In the genomic region with DNA sequence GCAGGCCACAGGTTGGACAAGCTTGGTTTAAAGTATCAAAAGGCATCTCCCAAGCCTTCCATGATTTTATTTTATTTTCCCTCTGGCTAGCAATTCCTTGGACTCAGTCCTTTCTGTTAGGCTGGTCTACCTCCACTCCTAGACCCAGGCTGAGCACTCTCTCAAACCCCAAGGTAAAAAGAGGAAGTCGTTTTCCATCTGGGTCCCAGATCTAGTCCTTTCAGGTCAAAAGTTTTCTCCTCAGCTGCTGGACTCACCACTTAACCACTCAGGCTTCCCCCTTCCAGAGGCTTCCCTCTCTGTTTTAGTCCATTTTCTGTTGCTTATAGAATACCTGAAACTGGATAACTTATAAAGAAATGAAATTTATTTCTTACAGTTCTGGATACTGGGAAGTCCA, we compare ENCODE assay signal across 1 cellular context.
TF ChIP-seq lines count a peak whose summit lies in the region.

No MANE protein-coding gene starts in this region.

TF ChIP-seq in K562, 482 proteins besides CTCF, POLR2A, EP300 and RAD21 (continued from another document and continues in another):
- TF ChIP-seq THRAP3 (IDR thresholded peaks at IDR 0.05; ENCODE audit: borderline replicate concordance) (no peak), SAFB2 (IDR thresholded peaks at IDR 0.05; ENCODE audit: borderline replicate concordance, low read depth, low read length, severe bottlenecking) (no peak), ZKSCAN3 (CRISPR knock-in tag; IDR thresholded peaks at IDR 0.05) (no peak), COPS2 (conservative IDR thresholded peaks at IDR 0.05) (no peak), ZFPM2 (CRISPR knock-in tag; IDR thresholded peaks at IDR 0.05) (no peak), TRIM24 (IDR thresholded peaks at IDR 0.05) (0 out of 4 replicates have a peak, but pooled peaks of 1 of the 2 experiments have one; percentile 14), SPI1 (IDR thresholded peaks at IDR 0.05; ENCODE audit: borderline replicate concordance, low read depth, low read length) (peak; percentile 100), MYNN (IDR thresholded peaks at IDR 0.05) (no peak), MYNN (CRISPR knock-in tag; IDR thresholded peaks at IDR 0.05) (no peak), ATF1 (CRISPR knock-in tag; IDR thresholded peaks at IDR 0.05) (no peak), ATF1 (tag; IDR thresholded peaks at IDR 0.05) (no peak), POU5F1 (IDR thresholded peaks at IDR 0.05; ENCODE audit: borderline replicate concordance, low read depth, low read length, partially characterized antibody) (no peak), POLR2G (IDR thresholded peaks at IDR 0.05; ENCODE audit: low read depth, low read length) (no peak), SMARCA4 (IDR thresholded peaks at IDR 0.05) (peak; percentile 47), PML (IDR thresholded peaks at IDR 0.05; ENCODE audit: low read length) (no peak), ZNF583 (CRISPR knock-in tag; IDR thresholded peaks at IDR 0.05) (no peak), ZNF75A (CRISPR knock-in tag; IDR thresholded peaks at IDR 0.05) (no peak), TEAD4 (IDR thresholded peaks at IDR 0.05; ENCODE audit: low read length) (peak; percentile 65; the same call in 1 of the 2 replicates), TEAD4 (CRISPR knock-in tag; IDR thresholded peaks at IDR 0.05; ENCODE audit: borderline replicate concordance) (no peak), KLF13 (tag; IDR thresholded peaks at IDR 0.05; ENCODE audit: borderline replicate concordance, low read depth) (no peak), GATA2 (CRISPR knock-in tag; IDR thresholded peaks at IDR 0.05) (peak; percentile 71), ZFP30 (CRISPR knock-in tag; IDR thresholded peaks at IDR 0.05; ENCODE audit: borderline replicate concordance) (no peak), MAZ (CRISPR knock-in tag; conservative IDR thresholded peaks at IDR 0.05 in 1 of 2, IDR thresholded peaks at IDR 0.05 in 1 of 2) (no peak), ZNF354B (CRISPR knock-in tag; IDR thresholded peaks at IDR 0.05) (no peak), DPF2 (IDR thresholded peaks at IDR 0.05) (peak; percentile 37; the same call in 1 of the 2 replicates), IFI16 (CRISPR knock-in tag; IDR thresholded peaks at IDR 0.05) (no peak), PRMT5 (CRISPR knock-in tag; IDR thresholded peaks at IDR 0.05) (no peak), BCOR (IDR thresholded peaks at IDR 0.05) (0 out of 2 replicates have a peak, but pooled peaks have one; percentile 6), KLF16 (IDR thresholded peaks at IDR 0.05) (no peak), PHB2 (IDR thresholded peaks at IDR 0.05; ENCODE audit: low read depth) (no peak), FOS (IDR thresholded peaks at IDR 0.05; ENCODE audit: extremely low read depth, insufficient read length) (no peak), RFX5 (IDR thresholded peaks at IDR 0.05; ENCODE audit: low read depth, low read length) (no peak), ZFP36 (IDR thresholded peaks at IDR 0.05; ENCODE audit: low read depth, low read length, partially characterized antibody) (no peak)
- TF ChIP-seq, protein P1, sequence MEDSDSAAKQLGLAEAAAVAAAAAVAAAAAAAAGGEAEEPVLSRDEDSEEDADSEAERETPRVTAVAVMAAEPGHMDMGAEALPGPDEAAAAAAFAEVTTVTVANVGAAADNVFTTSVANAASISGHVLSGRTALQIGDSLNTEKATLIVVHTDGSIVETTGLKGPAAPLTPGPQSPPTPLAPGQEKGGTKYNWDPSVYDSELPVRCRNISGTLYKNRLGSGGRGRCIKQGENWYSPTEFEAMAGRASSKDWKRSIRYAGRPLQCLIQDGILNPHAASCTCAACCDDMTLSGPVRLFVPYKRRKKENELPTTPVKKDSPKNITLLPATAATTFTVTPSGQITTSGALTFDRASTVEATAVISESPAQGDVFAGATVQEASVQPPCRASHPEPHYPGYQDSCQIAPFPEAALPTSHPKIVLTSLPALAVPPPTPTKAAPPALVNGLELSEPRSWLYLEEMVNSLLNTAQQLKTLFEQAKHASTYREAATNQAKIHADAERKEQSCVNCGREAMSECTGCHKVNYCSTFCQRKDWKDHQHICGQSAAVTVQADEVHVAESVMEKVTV (CRISPR knock-in tag; IDR thresholded peaks at IDR 0.05): no peak
- TF ChIP-seq, protein P2, sequence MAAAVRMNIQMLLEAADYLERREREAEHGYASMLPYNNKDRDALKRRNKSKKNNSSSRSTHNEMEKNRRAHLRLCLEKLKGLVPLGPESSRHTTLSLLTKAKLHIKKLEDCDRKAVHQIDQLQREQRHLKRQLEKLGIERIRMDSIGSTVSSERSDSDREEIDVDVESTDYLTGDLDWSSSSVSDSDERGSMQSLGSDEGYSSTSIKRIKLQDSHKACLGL (CRISPR knock-in tag; IDR thresholded peaks at IDR 0.05; ENCODE audit: borderline replicate concordance, poor library complexity, severe bottlenecking): no peak
- TF ChIP-seq, protein P3, sequence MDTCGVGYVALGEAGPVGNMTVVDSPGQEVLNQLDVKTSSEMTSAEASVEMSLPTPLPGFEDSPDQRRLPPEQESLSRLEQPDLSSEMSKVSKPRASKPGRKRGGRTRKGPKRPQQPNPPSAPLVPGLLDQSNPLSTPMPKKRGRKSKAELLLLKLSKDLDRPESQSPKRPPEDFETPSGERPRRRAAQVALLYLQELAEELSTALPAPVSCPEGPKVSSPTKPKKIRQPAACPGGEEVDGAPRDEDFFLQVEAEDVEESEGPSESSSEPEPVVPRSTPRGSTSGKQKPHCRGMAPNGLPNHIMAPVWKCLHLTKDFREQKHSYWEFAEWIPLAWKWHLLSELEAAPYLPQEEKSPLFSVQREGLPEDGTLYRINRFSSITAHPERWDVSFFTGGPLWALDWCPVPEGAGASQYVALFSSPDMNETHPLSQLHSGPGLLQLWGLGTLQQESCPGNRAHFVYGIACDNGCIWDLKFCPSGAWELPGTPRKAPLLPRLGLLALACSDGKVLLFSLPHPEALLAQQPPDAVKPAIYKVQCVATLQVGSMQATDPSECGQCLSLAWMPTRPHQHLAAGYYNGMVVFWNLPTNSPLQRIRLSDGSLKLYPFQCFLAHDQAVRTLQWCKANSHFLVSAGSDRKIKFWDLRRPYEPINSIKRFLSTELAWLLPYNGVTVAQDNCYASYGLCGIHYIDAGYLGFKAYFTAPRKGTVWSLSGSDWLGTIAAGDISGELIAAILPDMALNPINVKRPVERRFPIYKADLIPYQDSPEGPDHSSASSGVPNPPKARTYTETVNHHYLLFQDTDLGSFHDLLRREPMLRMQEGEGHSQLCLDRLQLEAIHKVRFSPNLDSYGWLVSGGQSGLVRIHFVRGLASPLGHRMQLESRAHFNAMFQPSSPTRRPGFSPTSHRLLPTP (IDR thresholded peaks at IDR 0.05; ENCODE audit: borderline replicate concordance, extremely low read depth, insufficient read length): no peak
- TF ChIP-seq, protein P4, sequence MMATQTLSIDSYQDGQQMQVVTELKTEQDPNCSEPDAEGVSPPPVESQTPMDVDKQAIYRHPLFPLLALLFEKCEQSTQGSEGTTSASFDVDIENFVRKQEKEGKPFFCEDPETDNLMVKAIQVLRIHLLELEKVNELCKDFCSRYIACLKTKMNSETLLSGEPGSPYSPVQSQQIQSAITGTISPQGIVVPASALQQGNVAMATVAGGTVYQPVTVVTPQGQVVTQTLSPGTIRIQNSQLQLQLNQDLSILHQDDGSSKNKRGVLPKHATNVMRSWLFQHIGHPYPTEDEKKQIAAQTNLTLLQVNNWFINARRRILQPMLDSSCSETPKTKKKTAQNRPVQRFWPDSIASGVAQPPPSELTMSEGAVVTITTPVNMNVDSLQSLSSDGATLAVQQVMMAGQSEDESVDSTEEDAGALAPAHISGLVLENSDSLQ (IDR thresholded peaks at IDR 0.05): no peak
- TF ChIP-seq, protein P5, sequence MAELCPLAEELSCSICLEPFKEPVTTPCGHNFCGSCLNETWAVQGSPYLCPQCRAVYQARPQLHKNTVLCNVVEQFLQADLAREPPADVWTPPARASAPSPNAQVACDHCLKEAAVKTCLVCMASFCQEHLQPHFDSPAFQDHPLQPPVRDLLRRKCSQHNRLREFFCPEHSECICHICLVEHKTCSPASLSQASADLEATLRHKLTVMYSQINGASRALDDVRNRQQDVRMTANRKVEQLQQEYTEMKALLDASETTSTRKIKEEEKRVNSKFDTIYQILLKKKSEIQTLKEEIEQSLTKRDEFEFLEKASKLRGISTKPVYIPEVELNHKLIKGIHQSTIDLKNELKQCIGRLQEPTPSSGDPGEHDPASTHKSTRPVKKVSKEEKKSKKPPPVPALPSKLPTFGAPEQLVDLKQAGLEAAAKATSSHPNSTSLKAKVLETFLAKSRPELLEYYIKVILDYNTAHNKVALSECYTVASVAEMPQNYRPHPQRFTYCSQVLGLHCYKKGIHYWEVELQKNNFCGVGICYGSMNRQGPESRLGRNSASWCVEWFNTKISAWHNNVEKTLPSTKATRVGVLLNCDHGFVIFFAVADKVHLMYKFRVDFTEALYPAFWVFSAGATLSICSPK (IDR thresholded peaks at IDR 0.05; ENCODE audit: borderline replicate concordance): no peak
- TF ChIP-seq, protein P6, sequence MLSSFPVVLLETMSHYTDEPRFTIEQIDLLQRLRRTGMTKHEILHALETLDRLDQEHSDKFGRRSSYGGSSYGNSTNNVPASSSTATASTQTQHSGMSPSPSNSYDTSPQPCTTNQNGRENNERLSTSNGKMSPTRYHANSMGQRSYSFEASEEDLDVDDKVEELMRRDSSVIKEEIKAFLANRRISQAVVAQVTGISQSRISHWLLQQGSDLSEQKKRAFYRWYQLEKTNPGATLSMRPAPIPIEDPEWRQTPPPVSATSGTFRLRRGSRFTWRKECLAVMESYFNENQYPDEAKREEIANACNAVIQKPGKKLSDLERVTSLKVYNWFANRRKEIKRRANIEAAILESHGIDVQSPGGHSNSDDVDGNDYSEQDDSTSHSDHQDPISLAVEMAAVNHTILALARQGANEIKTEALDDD (IDR thresholded peaks at IDR 0.05): peak; percentile 95
- TF ChIP-seq, protein P7, sequence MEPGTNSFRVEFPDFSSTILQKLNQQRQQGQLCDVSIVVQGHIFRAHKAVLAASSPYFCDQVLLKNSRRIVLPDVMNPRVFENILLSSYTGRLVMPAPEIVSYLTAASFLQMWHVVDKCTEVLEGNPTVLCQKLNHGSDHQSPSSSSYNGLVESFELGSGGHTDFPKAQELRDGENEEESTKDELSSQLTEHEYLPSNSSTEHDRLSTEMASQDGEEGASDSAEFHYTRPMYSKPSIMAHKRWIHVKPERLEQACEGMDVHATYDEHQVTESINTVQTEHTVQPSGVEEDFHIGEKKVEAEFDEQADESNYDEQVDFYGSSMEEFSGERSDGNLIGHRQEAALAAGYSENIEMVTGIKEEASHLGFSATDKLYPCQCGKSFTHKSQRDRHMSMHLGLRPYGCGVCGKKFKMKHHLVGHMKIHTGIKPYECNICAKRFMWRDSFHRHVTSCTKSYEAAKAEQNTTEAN (CRISPR knock-in tag; IDR thresholded peaks at IDR 0.05): no peak
- TF ChIP-seq, protein P8, sequence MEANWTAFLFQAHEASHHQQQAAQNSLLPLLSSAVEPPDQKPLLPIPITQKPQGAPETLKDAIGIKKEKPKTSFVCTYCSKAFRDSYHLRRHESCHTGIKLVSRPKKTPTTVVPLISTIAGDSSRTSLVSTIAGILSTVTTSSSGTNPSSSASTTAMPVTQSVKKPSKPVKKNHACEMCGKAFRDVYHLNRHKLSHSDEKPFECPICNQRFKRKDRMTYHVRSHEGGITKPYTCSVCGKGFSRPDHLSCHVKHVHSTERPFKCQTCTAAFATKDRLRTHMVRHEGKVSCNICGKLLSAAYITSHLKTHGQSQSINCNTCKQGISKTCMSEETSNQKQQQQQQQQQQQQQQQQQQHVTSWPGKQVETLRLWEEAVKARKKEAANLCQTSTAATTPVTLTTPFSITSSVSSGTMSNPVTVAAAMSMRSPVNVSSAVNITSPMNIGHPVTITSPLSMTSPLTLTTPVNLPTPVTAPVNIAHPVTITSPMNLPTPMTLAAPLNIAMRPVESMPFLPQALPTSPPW (CRISPR knock-in tag; IDR thresholded peaks at IDR 0.05): no peak
- TF ChIP-seq, protein P9, sequence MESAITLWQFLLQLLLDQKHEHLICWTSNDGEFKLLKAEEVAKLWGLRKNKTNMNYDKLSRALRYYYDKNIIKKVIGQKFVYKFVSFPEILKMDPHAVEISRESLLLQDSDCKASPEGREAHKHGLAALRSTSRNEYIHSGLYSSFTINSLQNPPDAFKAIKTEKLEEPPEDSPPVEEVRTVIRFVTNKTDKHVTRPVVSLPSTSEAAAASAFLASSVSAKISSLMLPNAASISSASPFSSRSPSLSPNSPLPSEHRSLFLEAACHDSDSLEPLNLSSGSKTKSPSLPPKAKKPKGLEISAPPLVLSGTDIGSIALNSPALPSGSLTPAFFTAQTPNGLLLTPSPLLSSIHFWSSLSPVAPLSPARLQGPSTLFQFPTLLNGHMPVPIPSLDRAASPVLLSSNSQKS (CRISPR knock-in tag; IDR thresholded peaks at IDR 0.05): no peak
- TF ChIP-seq, protein P10, sequence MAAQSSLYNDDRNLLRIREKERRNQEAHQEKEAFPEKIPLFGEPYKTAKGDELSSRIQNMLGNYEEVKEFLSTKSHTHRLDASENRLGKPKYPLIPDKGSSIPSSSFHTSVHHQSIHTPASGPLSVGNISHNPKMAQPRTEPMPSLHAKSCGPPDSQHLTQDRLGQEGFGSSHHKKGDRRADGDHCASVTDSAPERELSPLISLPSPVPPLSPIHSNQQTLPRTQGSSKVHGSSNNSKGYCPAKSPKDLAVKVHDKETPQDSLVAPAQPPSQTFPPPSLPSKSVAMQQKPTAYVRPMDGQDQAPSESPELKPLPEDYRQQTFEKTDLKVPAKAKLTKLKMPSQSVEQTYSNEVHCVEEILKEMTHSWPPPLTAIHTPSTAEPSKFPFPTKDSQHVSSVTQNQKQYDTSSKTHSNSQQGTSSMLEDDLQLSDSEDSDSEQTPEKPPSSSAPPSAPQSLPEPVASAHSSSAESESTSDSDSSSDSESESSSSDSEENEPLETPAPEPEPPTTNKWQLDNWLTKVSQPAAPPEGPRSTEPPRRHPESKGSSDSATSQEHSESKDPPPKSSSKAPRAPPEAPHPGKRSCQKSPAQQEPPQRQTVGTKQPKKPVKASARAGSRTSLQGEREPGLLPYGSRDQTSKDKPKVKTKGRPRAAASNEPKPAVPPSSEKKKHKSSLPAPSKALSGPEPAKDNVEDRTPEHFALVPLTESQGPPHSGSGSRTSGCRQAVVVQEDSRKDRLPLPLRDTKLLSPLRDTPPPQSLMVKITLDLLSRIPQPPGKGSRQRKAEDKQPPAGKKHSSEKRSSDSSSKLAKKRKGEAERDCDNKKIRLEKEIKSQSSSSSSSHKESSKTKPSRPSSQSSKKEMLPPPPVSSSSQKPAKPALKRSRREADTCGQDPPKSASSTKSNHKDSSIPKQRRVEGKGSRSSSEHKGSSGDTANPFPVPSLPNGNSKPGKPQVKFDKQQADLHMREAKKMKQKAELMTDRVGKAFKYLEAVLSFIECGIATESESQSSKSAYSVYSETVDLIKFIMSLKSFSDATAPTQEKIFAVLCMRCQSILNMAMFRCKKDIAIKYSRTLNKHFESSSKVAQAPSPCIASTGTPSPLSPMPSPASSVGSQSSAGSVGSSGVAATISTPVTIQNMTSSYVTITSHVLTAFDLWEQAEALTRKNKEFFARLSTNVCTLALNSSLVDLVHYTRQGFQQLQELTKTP (IDR thresholded peaks at IDR 0.05; ENCODE audit: low read depth in 1 of 2, partially characterized antibody in 2 of 2): no peak
